ENCODE assay signal across 10 cellular contexts in the genomic region with DNA sequence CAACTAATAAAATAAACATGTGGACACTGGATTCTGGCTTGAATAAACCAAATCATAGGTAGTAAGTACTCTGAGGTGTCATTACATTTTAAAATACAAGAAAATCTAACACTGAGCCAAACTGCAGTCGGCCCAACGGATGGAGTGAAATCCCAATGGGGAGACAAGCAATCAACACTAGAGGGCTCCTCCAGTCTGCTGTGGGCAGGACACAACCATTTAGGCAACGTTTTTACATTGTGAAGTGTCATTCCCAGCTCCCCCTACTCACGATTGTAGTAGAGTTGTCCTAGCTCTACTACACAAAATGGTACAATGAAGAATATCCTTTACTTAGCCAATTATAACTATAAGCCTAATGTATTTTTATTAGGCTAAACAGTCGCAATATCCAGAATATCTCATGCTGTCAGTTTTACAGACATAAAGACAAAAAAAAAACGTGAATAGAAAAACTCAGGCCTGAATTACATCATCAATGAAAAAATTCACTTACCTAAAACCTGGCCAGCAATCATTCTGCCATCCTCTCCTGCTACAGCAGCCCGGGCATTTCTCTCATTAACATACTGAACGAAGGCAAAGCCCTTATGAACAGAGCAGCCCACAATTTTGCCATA. TPM values are rescaled to one million over a fixed set of nuclear protein-coding genes. Genes with fewer than 3 reads are reported as not detected.
DNase-seq lines count a peak whose midpoint lies in the region; ATAC-seq, FAIRE-seq and TF ChIP-seq lines count a peak whose summit lies in the region.
"Had no signal": no experiment of that assay in that cellular context is flagged by ENCODE, and none has a peak within 500 bp of the region (broad histone marks: within the 10 kb centered on the region; RNA-seq: fewer than 3 reads in every experiment).

No MANE protein-coding gene starts in this region.

- no peaks in the 10 kb centered on the region for H3K9me3 ChIP-seq in cardiac muscle cell (ENCODE audit: low read depth)

- intact Hi-C loops in cardiac septum (cut with DNase I), result loop anchor here (5.0 kb wide), 2 partner anchors 34 to 149 kb away; partner anchors contain the start of genes HNRNPC and SUPT16H

- H3K27ac ChIP-seq in cardiac muscle cell (peak overlapping the region; percentile 11), foreskin keratinocyte (no peak overlapping the region)

- H3K27me3 ChIP-seq in cardiac muscle cell (no peaks in the 10 kb centered on the region), foreskin keratinocyte (no peaks in the 10 kb centered on the region)

- no peaks in the 10 kb centered on the region for H3K27me3 Mint-ChIP-seq in T-helper 2 cell treated with Interferon-gamma antibody and Interleukin-4, amounts not matched to agents 5 μg/mL and 100 μg/mL, for 36 hours (ENCODE audit: low read depth)

- DNase-seq in cardiac muscle cell (ENCODE audit: low read depth in 1 of 2, low spot score in 1 of 2), result peak in 1 of 2 donors; percentile 36
- DNase-seq in cardiac septum (ENCODE audit: low spot score), result no peak
- DNase-seq in T-helper 2 cell treated with Interferon-gamma antibody and Interleukin-4, amounts not matched to agents 5 μg/mL and 100 μg/mL, for 36 hours (ENCODE audit: low spot score), result no peak
- DNase-seq in foreskin keratinocyte, result no peak
- peak; percentile 3 for DNase-seq in urothelium cell line (ENCODE audit: low spot score)
- DNase-seq in retina, result no peak
- DNase-seq in activated gamma-delta T cell (lab: John Stamatoyannopoulos, UW), result no peak
- DNase-seq in T1000 (lab: John Stamatoyannopoulos, UW), result no peak
- DNase-seq: activated naive CD4-positive, alpha-beta T cell treated with Interleukin-2 at 50 U/mL for 16 hours had no signal

- peak; percentile 54 for TF ChIP-seq CTCF in cardiac muscle cell (IDR thresholded peaks at IDR 0.05; ENCODE audit: low read depth, low read length)
- TF ChIP-seq CTCF in foreskin keratinocyte (conservative IDR thresholded peaks at IDR 0.05), result peak; percentile 38

- H3K27ac Mint-ChIP-seq in T-helper 2 cell treated with Interferon-gamma antibody and Interleukin-4, amounts not matched to agents 5 μg/mL and 100 μg/mL, for 36 hours, result peak overlapping the region; percentile 36

- ATAC-seq in foreskin keratinocyte, result peak; percentile 51

- H3K4me1 ChIP-seq in cardiac muscle cell (ENCODE audit: low read depth) (no peaks in the 10 kb centered on the region), foreskin keratinocyte (peaks cover 4% of the 10 kb centered on the region)

- H3K4me3 ChIP-seq in cardiac muscle cell, result no peak overlapping the region

- peak overlapping the region; percentile 9 for H3K4me3 Mint-ChIP-seq in T-helper 2 cell treated with Interferon-gamma antibody and Interleukin-4, amounts not matched to agents 5 μg/mL and 100 μg/mL, for 36 hours

- peaks cover 70% of the 10 kb centered on the region for H3K4me1 Mint-ChIP-seq in T-helper 2 cell treated with Interferon-gamma antibody and Interleukin-4, amounts not matched to agents 5 μg/mL and 100 μg/mL, for 36 hours (ENCODE audit: low read depth)

- H3K36me3 ChIP-seq in cardiac muscle cell, result peaks cover 52% of the 10 kb centered on the region

- H3K36me3 Mint-ChIP-seq in T-helper 2 cell treated with Interferon-gamma antibody and Interleukin-4, amounts not matched to agents 5 μg/mL and 100 μg/mL, for 36 hours (ENCODE audit: low read depth), result peaks cover 65% of the 10 kb centered on the region

- H3K9me3 Mint-ChIP-seq in T-helper 2 cell treated with Interferon-gamma antibody and Interleukin-4, amounts not matched to agents 5 μg/mL and 100 μg/mL, for 36 hours, result no peaks in the 10 kb centered on the region

- FAIRE-seq in urothelium cell line (lab: Jason Lieb, UNC), result no peak

RNA-seq across cellular contexts. Expression of gene HNRNPC, which starts 35.7 kb away (rescaled TPM):
- 564 and 928 TPM in 2 replicates for total RNA-seq in cardiac muscle cell
- polyA plus RNA-seq in cardiac muscle cell, result 650 and 986 TPM in 2 replicates
- total RNA-seq in cardiac septum, result 260 TPM
- total RNA-seq in foreskin keratinocyte, result 736 and 756 TPM in 2 replicates
- 620 and 720 TPM in 2 replicates for polyA plus RNA-seq in foreskin keratinocyte

RNA-seq across cellular contexts. Expression of gene RPGRIP1, which starts 46.3 kb away (rescaled TPM):
- total RNA-seq in cardiac muscle cell (0.14 TPM in 1 of 2 replicates, not detected in the other), cardiac septum (not detected), foreskin keratinocyte (not detected in 2 replicates)
- polyA plus RNA-seq in cardiac muscle cell (0.31 TPM in 1 of 2 replicates, not detected in the other), foreskin keratinocyte (not detected in 2 replicates)
- total RNA-seq: G401 had no signal
